In genomic region chr9:85151247-85151646, GRCh38 we compare ENCODE assay signal across 27 cellular contexts.
"Had no signal": no experiment of that assay in that cellular context is flagged by ENCODE, and none has a peak within 500 bp of the region (broad histone marks: within the 10 kb centered on the region; RNA-seq: fewer than 3 reads in every experiment).

No MANE protein-coding gene starts in this region.

- H3K27ac Mint-ChIP-seq: activated B cell treated with CpG ODN at 0.5 μM for 24 hours; activated CD4-positive, alpha-beta memory T cell treated with anti-CD3 and anti-CD28 coated beads for 36 hours; activated CD8-positive, alpha-beta memory T cell treated with anti-CD3 and anti-CD28 coated beads, Interleukin-2, amount 10 ng/mL, durations not matched to agents 7 days and 5 days; activated CD8-positive, alpha-beta T cell treated with anti-CD3 and anti-CD28 coated beads, Interleukin-2, amount 10 ng/mL, durations not matched to agents 7 days and 5 days; activated naive CD4-positive, alpha-beta T cell treated with anti-CD3 and anti-CD28 coated beads for 36 hours; activated naive CD4-positive, alpha-beta T cell treated with anti-CD3 and anti-CD28 coated beads, Interleukin-2, amount 50 U/mL, for 24 hours; activated naive CD8-positive, alpha-beta T cell treated with anti-CD3 and anti-CD28 coated beads, Interleukin-2, amount 10 ng/mL, durations not matched to agents 7 days and 5 days; activated T-helper 1 cell treated with anti-CD3 and anti-CD28 coated beads, Interleukin-12 subunit alpha, Interleukin-12 subunit beta, Interleukin-2, Interleukin-4 antibody, amounts not matched to agents 30 ng/mL and 10 ng/mL and 1 ng/mL, durations not matched to agents 14 hours and 24 hours and 36 hours; activated T-helper 2 cell treated with anti-CD3 and anti-CD28 coated beads, Interferon-gamma antibody, Interleukin-2, Interleukin-4, amounts not matched to agents 10 μg/mL and 5 μg/mL and 100 μg/mL, durations not matched to agents 14 hours and 24 hours and 36 hours; T-cell; T-helper 1 cell treated with Interleukin-12 subunit alpha and Interleukin-12 subunit beta and Interleukin-4 antibody, amounts not matched to agents 30 μg/mL and 1 μg/mL, for 36 hours had no signal

- ATAC-seq: activated CD4-positive, CD25-positive, alpha-beta regulatory T cell treated with anti-CD3 and anti-CD28 coated beads, Interleukin-2, amount 50 U/mL, for 24 hours; activated CD8-positive, alpha-beta memory T cell treated with anti-CD3 and anti-CD28 coated beads, Interleukin-2, amount 10 ng/mL, durations not matched to agents 7 days and 5 days; activated CD8-positive, alpha-beta T cell treated with anti-CD3 and anti-CD28 coated beads, Interleukin-2, amount 10 ng/mL, durations not matched to agents 7 days and 5 days; esophagus mucosa; T-cell had no signal

- H3K4me3 Mint-ChIP-seq: activated B cell treated with CpG ODN at 0.5 μM for 24 hours; activated CD4-positive, alpha-beta memory T cell treated with anti-CD3 and anti-CD28 coated beads for 36 hours; activated CD8-positive, alpha-beta memory T cell treated with anti-CD3 and anti-CD28 coated beads, Interleukin-2, amount 10 ng/mL, durations not matched to agents 7 days and 5 days; activated CD8-positive, alpha-beta T cell treated with anti-CD3 and anti-CD28 coated beads, Interleukin-2, amount 10 ng/mL, durations not matched to agents 7 days and 5 days; activated naive CD4-positive, alpha-beta T cell treated with anti-CD3 and anti-CD28 coated beads for 36 hours; activated naive CD4-positive, alpha-beta T cell treated with anti-CD3 and anti-CD28 coated beads, Interleukin-2, amount 50 U/mL, for 24 hours; activated naive CD8-positive, alpha-beta T cell treated with anti-CD3 and anti-CD28 coated beads, Interleukin-2, amount 10 ng/mL, durations not matched to agents 7 days and 5 days; activated T-helper 1 cell treated with anti-CD3 and anti-CD28 coated beads, Interleukin-12 subunit alpha, Interleukin-12 subunit beta, Interleukin-2, Interleukin-4 antibody, amounts not matched to agents 30 ng/mL and 10 ng/mL and 1 ng/mL, durations not matched to agents 14 hours and 24 hours and 36 hours; T-cell; T-helper 1 cell treated with Interleukin-12 subunit alpha and Interleukin-12 subunit beta and Interleukin-4 antibody, amounts not matched to agents 30 μg/mL and 1 μg/mL, for 36 hours had no signal

- DNase-seq: activated B cell treated with CpG ODN at 0.5 μM for 24 hours; activated CD4-positive, alpha-beta memory T cell treated with anti-CD3 and anti-CD28 coated beads for 36 hours; activated CD4-positive, alpha-beta T cell treated with anti-CD3 and anti-CD28 coated beads for 48 hours; activated CD8-positive, alpha-beta memory T cell treated with anti-CD3 and anti-CD28 coated beads, Interleukin-2, amount 10 ng/mL, durations not matched to agents 7 days and 5 days; activated CD8-positive, alpha-beta memory T cell treated with anti-CD3 and anti-CD28 coated beads, Interleukin-2, amount 50 U/mL, for 4 hours; activated CD8-positive, alpha-beta T cell treated with anti-CD3 and anti-CD28 coated beads, Interleukin-2, amount 10 ng/mL, durations not matched to agents 7 days and 5 days; activated effector memory CD4-positive, alpha-beta T cell treated with anti-CD3 and anti-CD28 coated beads, Interleukin-2, amount 50 U/mL, for 16 hours; activated naive CD4-positive, alpha-beta T cell treated with anti-CD3 and anti-CD28 coated beads for 36 hours; activated naive CD8-positive, alpha-beta T cell treated with anti-CD3 and anti-CD28 coated beads, Interleukin-2, amount 10 ng/mL, durations not matched to agents 7 days and 5 days; activated T-cell treated with anti-CD3 and anti-CD28 coated beads, Interleukin-2, amount 50 U/mL, for 1 hour; activated T-cell treated with anti-CD3 and anti-CD28 coated beads, Interleukin-2, amount 50 U/mL, for 48 hours; amniotic stem cell; caudate nucleus; cortex of kidney; dermis blood vessel endothelial cell; effector CD8-positive, alpha-beta T cell; foreskin fibroblast; head of caudate nucleus; T-cell; T1000; WERI-Rb-1 had no signal

- H3K36me3 Mint-ChIP-seq: activated CD4-positive, alpha-beta memory T cell treated with anti-CD3 and anti-CD28 coated beads for 36 hours; activated CD8-positive, alpha-beta memory T cell treated with anti-CD3 and anti-CD28 coated beads, Interleukin-2, amount 10 ng/mL, durations not matched to agents 7 days and 5 days; activated naive CD4-positive, alpha-beta T cell treated with anti-CD3 and anti-CD28 coated beads, Interleukin-2, amount 50 U/mL, for 24 hours; activated naive CD8-positive, alpha-beta T cell treated with anti-CD3 and anti-CD28 coated beads, Interleukin-2, amount 10 ng/mL, durations not matched to agents 7 days and 5 days; T-cell had no signal

- H3K4me1 Mint-ChIP-seq: activated B cell treated with CpG ODN at 0.5 μM for 24 hours; activated CD8-positive, alpha-beta memory T cell treated with anti-CD3 and anti-CD28 coated beads, Interleukin-2, amount 10 ng/mL, durations not matched to agents 7 days and 5 days; activated naive CD4-positive, alpha-beta T cell treated with anti-CD3 and anti-CD28 coated beads, Interleukin-2, amount 50 U/mL, for 24 hours; activated naive CD8-positive, alpha-beta T cell treated with anti-CD3 and anti-CD28 coated beads, Interleukin-2, amount 10 ng/mL, durations not matched to agents 7 days and 5 days; T-cell had no signal

- H3K27me3 Mint-ChIP-seq: activated B cell treated with CpG ODN at 0.5 μM for 24 hours; activated CD4-positive, alpha-beta memory T cell treated with anti-CD3 and anti-CD28 coated beads for 36 hours; activated CD8-positive, alpha-beta memory T cell treated with anti-CD3 and anti-CD28 coated beads, Interleukin-2, amount 10 ng/mL, durations not matched to agents 7 days and 5 days; activated naive CD8-positive, alpha-beta T cell treated with anti-CD3 and anti-CD28 coated beads, Interleukin-2, amount 10 ng/mL, durations not matched to agents 7 days and 5 days had no signal

- H3K36me3 ChIP-seq: WERI-Rb-1 had no signal

- H3K27ac ChIP-seq: WERI-Rb-1 had no signal

- H3K9me3 Mint-ChIP-seq: activated B cell treated with CpG ODN at 0.5 μM for 24 hours; activated CD4-positive, alpha-beta memory T cell treated with anti-CD3 and anti-CD28 coated beads for 36 hours; activated naive CD4-positive, alpha-beta T cell treated with anti-CD3 and anti-CD28 coated beads for 36 hours; activated naive CD4-positive, alpha-beta T cell treated with anti-CD3 and anti-CD28 coated beads, Interleukin-2, amount 50 U/mL, for 24 hours; activated naive CD8-positive, alpha-beta T cell treated with anti-CD3 and anti-CD28 coated beads, Interleukin-2, amount 10 ng/mL, durations not matched to agents 7 days and 5 days; activated T-helper 1 cell treated with anti-CD3 and anti-CD28 coated beads, Interleukin-12 subunit alpha, Interleukin-12 subunit beta, Interleukin-2, Interleukin-4 antibody, amounts not matched to agents 30 ng/mL and 10 ng/mL and 1 ng/mL, durations not matched to agents 14 hours and 24 hours and 36 hours; activated T-helper 2 cell treated with anti-CD3 and anti-CD28 coated beads, Interferon-gamma antibody, Interleukin-2, Interleukin-4, amounts not matched to agents 10 μg/mL and 5 μg/mL and 100 μg/mL, durations not matched to agents 14 hours and 24 hours and 36 hours; T-helper 1 cell treated with Interleukin-12 subunit alpha and Interleukin-12 subunit beta and Interleukin-4 antibody, amounts not matched to agents 30 μg/mL and 1 μg/mL, for 36 hours had no signal
